ENCODE assay signal across 32 cellular contexts in genomic region chr4:116501954-116502353, GRCh38.
DNase-seq lines count a peak whose midpoint lies in the region; ATAC-seq, FAIRE-seq and TF ChIP-seq lines count a peak whose summit lies in the region.
"Had no signal": no experiment of that assay in that cellular context is flagged by ENCODE, and none has a peak within 500 bp of the region (broad histone marks: within the 10 kb centered on the region; RNA-seq: fewer than 3 reads in every experiment).

No MANE protein-coding gene starts in this region.

- H3K27me3 ChIP-seq in keratinocyte (ENCODE audit: control insufficient read depth, extremely low read depth, insufficient read depth, low read length): no peaks in the 10 kb centered on the region
- H3K27me3 ChIP-seq: cardiac muscle cell, colonic mucosa, stomach, uterus had no signal

- POLR2A ChIA-PET in WTC11 (lab: Charles Lee): no interaction called here

- DNase-seq in ELF-1 (ENCODE audit: low read depth, low spot score) (peak; percentile 63), M059J (ENCODE audit: low read depth) (peak; percentile 2), WTC11 (ENCODE audit: low spot score) (no peak), keratinocyte (ENCODE audit: low read depth, low spot score) (peak; percentile 25), posterior vena cava (ENCODE audit: low spot score) (no peak), glutamatergic neuron (no peak), NCI-H1694 treated with DMSO at 0.1 percent for 48 hours (lab: John Stamatoyannopoulos, UW) (no peak)
- DNase-seq: activated CD4-positive, alpha-beta T cell treated with anti-CD3 and anti-CD28 coated beads, Interleukin-2, amount 10 ng/mL, durations not matched to agents 24 days and 14 days; activated CD8-positive, alpha-beta memory T cell treated with anti-CD3 and anti-CD28 coated beads for 24 hours; activated effector memory CD4-positive, alpha-beta T cell treated with Interleukin-2 at 50 U/mL for 16 hours; anterior cingulate cortex; colonic mucosa; DMS153; effector memory CD4-positive, alpha-beta T cell; GF-D8; HFFc6; naive thymus-derived CD4-positive, alpha-beta T cell; NCI-H1417 treated with DMSO at 0.1 percent for 48 hours; NCI-H2081; NCI-H2227 treated with DMSO at 0.1 percent for 48 hours; NCI-H69; SHP77 treated with DMSO at 0.1 percent for 48 hours; stimulated activated CD4-positive, alpha-beta T cell treated with anti-CD3 and anti-CD28 coated beads, Interleukin-4, amount 100 ng/mL, for 1 hour; stomach; T1000; uterus had no signal

- H3K4me1 ChIP-seq in keratinocyte (ENCODE audit: control insufficient read depth, extremely low read depth, insufficient read depth, low read length): peaks cover 4% of the 10 kb centered on the region
- H3K4me1 ChIP-seq: colonic mucosa, stomach, uterus had no signal

- FAIRE-seq in keratinocyte (lab: Jason Lieb, UNC): peak; percentile 75
- FAIRE-seq: islet of Langerhans had no signal

- H3K36me3 Mint-ChIP-seq in WTC11 (no peaks in the 10 kb centered on the region), glutamatergic neuron (ENCODE audit: unreplicated experiment) (no peaks in the 10 kb centered on the region)
- H3K36me3 Mint-ChIP-seq: activated naive CD4-positive, alpha-beta T cell treated with anti-CD3 and anti-CD28 coated beads, Interleukin-2, amount 50 U/mL, for 72 hours; naive thymus-derived CD4-positive, alpha-beta T cell had no signal

- H2AFZ ChIP-seq in keratinocyte (ENCODE audit: control insufficient read depth, low read length): peak overlapping the region; percentile 43

- no peak overlapping the region for H3K4me3 Mint-ChIP-seq in WTC11
- no peak overlapping the region for H3K4me3 Mint-ChIP-seq in glutamatergic neuron (ENCODE audit: unreplicated experiment)
- H3K4me3 Mint-ChIP-seq: activated CD4-positive, alpha-beta T cell treated with anti-CD3 and anti-CD28 coated beads, Interleukin-2, amount 10 ng/mL, durations not matched to agents 24 days and 14 days; HFFc6; naive thymus-derived CD4-positive, alpha-beta T cell had no signal

- peak; percentile 55 for ATAC-seq in WTC11
- ATAC-seq: activated naive CD4-positive, alpha-beta T cell treated with anti-CD3 and anti-CD28 coated beads, Interleukin-2, amount 50 U/mL, for 72 hours; naive thymus-derived CD4-positive, alpha-beta T cell; Panc1; sciatic nerve had no signal

- H3K9me3 ChIP-seq in keratinocyte (ENCODE audit: control insufficient read depth, low read depth, low read length): no peaks in the 10 kb centered on the region
- H3K9me3 ChIP-seq: colonic mucosa, stomach, uterus had no signal

- no peaks in the 10 kb centered on the region for H3K79me2 ChIP-seq in keratinocyte (ENCODE audit: control insufficient read depth, insufficient read depth, low read length)

- no peaks in the 10 kb centered on the region for H3K9me3 Mint-ChIP-seq in WTC11
- no peaks in the 10 kb centered on the region for H3K9me3 Mint-ChIP-seq in glutamatergic neuron (ENCODE audit: unreplicated experiment)
- H3K9me3 Mint-ChIP-seq: activated CD4-positive, alpha-beta T cell treated with anti-CD3 and anti-CD28 coated beads, Interleukin-2, amount 10 ng/mL, durations not matched to agents 24 days and 14 days had no signal

- H3K4me1 Mint-ChIP-seq in WTC11 (no peaks in the 10 kb centered on the region), glutamatergic neuron (ENCODE audit: low read depth, unreplicated experiment) (no peaks in the 10 kb centered on the region)
- H3K4me1 Mint-ChIP-seq: activated CD4-positive, alpha-beta T cell treated with anti-CD3 and anti-CD28 coated beads, Interleukin-2, amount 10 ng/mL, durations not matched to agents 24 days and 14 days; naive thymus-derived CD4-positive, alpha-beta T cell had no signal

- dilution Hi-C loops in keratinocyte (cut with MboI; ENCODE audit: extremely low pct_ligation_motif_present, low sequenced_read_pairs): no loop called here

- H3K27ac Mint-ChIP-seq in WTC11 (no peak overlapping the region), glutamatergic neuron (ENCODE audit: unreplicated experiment) (no peak overlapping the region)
- H3K27ac Mint-ChIP-seq: activated CD4-positive, alpha-beta T cell treated with anti-CD3 and anti-CD28 coated beads, Interleukin-2, amount 10 ng/mL, durations not matched to agents 24 days and 14 days; activated naive CD4-positive, alpha-beta T cell treated with anti-CD3 and anti-CD28 coated beads, Interleukin-2, amount 50 U/mL, for 72 hours; HFFc6; naive thymus-derived CD4-positive, alpha-beta T cell; progenitor cell of endocrine pancreas had no signal

- no peak overlapping the region for H3K4me3 ChIP-seq in keratinocyte (ENCODE audit: control insufficient read depth in 2 of 3, extremely low read depth in 1 of 3, insufficient read depth in 2 of 3, low read depth in 1 of 3, low read length in 3 of 3)
- H3K4me3 ChIP-seq: cardiac muscle cell, colonic mucosa, stomach, uterus had no signal

- TF ChIP-seq CTCF in WTC11 (IDR thresholded peaks at IDR 0.05): no peak
- TF ChIP-seq CTCF in keratinocyte (optimal IDR thresholded peaks at IDR 0.05 in 1 of 3, IDR thresholded peaks at IDR 0.05 in 1 of 3, conservative IDR thresholded peaks at IDR 0.05 in 1 of 3; ENCODE audit: extremely low read depth in 1 of 3, insufficient read depth in 2 of 3, low read length in 3 of 3): no peak
- TF ChIP-seq CTCF in glutamatergic neuron (IDR thresholded peaks at IDR 0.05; ENCODE audit: partially characterized antibody, unreplicated experiment): no peak

- CTCF ChIA-PET in WTC11 (lab: Charles Lee): no interaction called here

- H4K20me1 ChIP-seq in keratinocyte (ENCODE audit: control insufficient read depth, extremely low read depth, insufficient read depth, low read length): no peaks in the 10 kb centered on the region

- peak overlapping the region; percentile 37 for H3K4me2 ChIP-seq in keratinocyte (ENCODE audit: control insufficient read depth, extremely low read depth, insufficient read depth, low read depth, low read length)

- intact Hi-C loops in posterior vena cava (cut with DNase I): no loop called here

- no peaks in the 10 kb centered on the region for H3K36me3 ChIP-seq in keratinocyte (ENCODE audit: control insufficient read depth in 2 of 2, extremely low read depth in 1 of 2, insufficient read depth in 2 of 2, low read length in 2 of 2)
- H3K36me3 ChIP-seq: cardiac muscle cell, colonic mucosa, stomach, uterus had no signal

- H3K9me1 ChIP-seq in keratinocyte (ENCODE audit: control insufficient read depth, extremely low read depth, insufficient read depth, low read length): no peaks in the 10 kb centered on the region

- H3K27ac ChIP-seq in keratinocyte (ENCODE audit: control insufficient read depth, insufficient read depth, low read length): no peak overlapping the region
- H3K27ac ChIP-seq: cardiac muscle cell, colonic mucosa, stomach, uterus had no signal

- no peak overlapping the region for H3K9ac ChIP-seq in keratinocyte (ENCODE audit: control insufficient read depth, extremely low read depth, insufficient read depth, low read length)

- H3K27me3 Mint-ChIP-seq in WTC11 (ENCODE audit: low read depth) (no peaks in the 10 kb centered on the region), glutamatergic neuron (ENCODE audit: unreplicated experiment) (no peaks in the 10 kb centered on the region)
- H3K27me3 Mint-ChIP-seq: activated CD4-positive, alpha-beta T cell treated with anti-CD3 and anti-CD28 coated beads, Interleukin-2, amount 10 ng/mL, durations not matched to agents 24 days and 14 days; naive thymus-derived CD4-positive, alpha-beta T cell; progenitor cell of endocrine pancreas had no signal

TF ChIP-seq in WTC11, 78 proteins besides CTCF, POLR2A, EP300 and RAD21 (continues in another document):
- TF ChIP-seq, protein P1, sequence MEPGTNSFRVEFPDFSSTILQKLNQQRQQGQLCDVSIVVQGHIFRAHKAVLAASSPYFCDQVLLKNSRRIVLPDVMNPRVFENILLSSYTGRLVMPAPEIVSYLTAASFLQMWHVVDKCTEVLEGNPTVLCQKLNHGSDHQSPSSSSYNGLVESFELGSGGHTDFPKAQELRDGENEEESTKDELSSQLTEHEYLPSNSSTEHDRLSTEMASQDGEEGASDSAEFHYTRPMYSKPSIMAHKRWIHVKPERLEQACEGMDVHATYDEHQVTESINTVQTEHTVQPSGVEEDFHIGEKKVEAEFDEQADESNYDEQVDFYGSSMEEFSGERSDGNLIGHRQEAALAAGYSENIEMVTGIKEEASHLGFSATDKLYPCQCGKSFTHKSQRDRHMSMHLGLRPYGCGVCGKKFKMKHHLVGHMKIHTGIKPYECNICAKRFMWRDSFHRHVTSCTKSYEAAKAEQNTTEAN (CRISPR knock-in tag; IDR thresholded peaks at IDR 0.05): no peak
- TF ChIP-seq ZNF317 (CRISPR knock-in tag; IDR thresholded peaks at IDR 0.05; ENCODE audit: borderline replicate concordance, low read depth): no peak
- TF ChIP-seq, protein P2, sequence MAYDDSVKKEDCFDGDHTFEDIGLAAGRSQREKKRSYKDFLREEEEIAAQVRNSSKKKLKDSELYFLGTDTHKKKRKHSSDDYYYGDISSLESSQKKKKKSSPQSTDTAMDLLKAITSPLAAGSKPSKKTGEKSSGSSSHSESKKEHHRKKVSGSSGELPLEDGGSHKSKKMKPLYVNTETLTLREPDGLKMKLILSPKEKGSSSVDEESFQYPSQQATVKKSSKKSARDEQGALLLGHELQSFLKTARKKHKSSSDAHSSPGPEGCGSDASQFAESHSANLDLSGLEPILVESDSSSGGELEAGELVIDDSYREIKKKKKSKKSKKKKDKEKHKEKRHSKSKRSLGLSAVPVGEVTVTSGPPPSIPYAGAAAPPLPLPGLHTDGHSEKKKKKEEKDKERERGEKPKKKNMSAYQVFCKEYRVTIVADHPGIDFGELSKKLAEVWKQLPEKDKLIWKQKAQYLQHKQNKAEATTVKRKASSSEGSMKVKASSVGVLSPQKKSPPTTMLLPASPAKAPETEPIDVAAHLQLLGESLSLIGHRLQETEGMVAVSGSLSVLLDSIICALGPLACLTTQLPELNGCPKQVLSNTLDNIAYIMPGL (CRISPR knock-in tag; IDR thresholded peaks at IDR 0.05): no peak
- no peak for TF ChIP-seq SP1 (CRISPR knock-in tag; conservative IDR thresholded peaks at IDR 0.05)
- no peak for TF ChIP-seq ZBTB21 (CRISPR knock-in tag; IDR thresholded peaks at IDR 0.05; ENCODE audit: borderline replicate concordance)

Comparison
In these comparisons a context has a peak if more than half of its experiments do, and no peak if none do; other contexts are left out.
1. DNase-seq: peak in ELF-1 (single experiment), M059J (single experiment) and keratinocyte (single experiment); none in WTC11 (single experiment), posterior vena cava (single experiment), glutamatergic neuron (single experiment) and NCI-H1694 treated with DMSO at 0.1 percent for 48 hours (single experiment).